ENCODE assay signal across 1 cellular context in genomic region chrY:7465185-7465621, GRCh38.
TF ChIP-seq lines count a peak whose summit lies in the region.

No MANE protein-coding gene starts in this region.

TF ChIP-seq in GM23338, 12 proteins besides CTCF, POLR2A, EP300 and RAD21 (continued from another document):
- TF ChIP-seq REST (IDR thresholded peaks at IDR 0.05; ENCODE audit: unreplicated experiment) = no peak
- no peak for TF ChIP-seq NANOG (IDR thresholded peaks at IDR 0.05; ENCODE audit: borderline replicate concordance)
- no peak for TF ChIP-seq POLR2AphosphoS5 (IDR thresholded peaks at IDR 0.05; ENCODE audit: low read depth)
- TF ChIP-seq ETS1 (IDR thresholded peaks at IDR 0.05) = no peak
